In genomic region chr15:90716317-90716975, GRCh38 we compare ENCODE assay signal across 8 cellular contexts. TPM values are rescaled to one million over a fixed set of nuclear protein-coding genes. Genes with fewer than 3 reads are reported as not detected.
A peak's percentile ranks its signal among the peaks of the same experiment; 100 is the strongest.
DNase-seq lines count a peak whose midpoint lies in the region; ATAC-seq and TF ChIP-seq lines count a peak whose summit lies in the region.

No MANE protein-coding gene starts in this region.

- RAD21 ChIA-PET in HCT116 (lab: Charles Lee; ENCODE audit: low non-redundant PET in 1 of 2, low total read pairs in 2 of 2, uncharacterized antibody in 2 of 2, unreplicated experiment in 2 of 2), result no interaction called here

- no peak for TF ChIP-seq RAD21 in HCT116 (IDR thresholded peaks at IDR 0.05; ENCODE audit: low read depth)

- peaks cover 42% of the 10 kb centered on the region for H3K79me2 ChIP-seq in HCT116 (ENCODE audit: insufficient read depth, low read length)

- TF ChIP-seq POLR2A in HCT116 (IDR thresholded peaks at IDR 0.05; ENCODE audit: borderline replicate concordance, extremely low read depth, insufficient read depth, insufficient read length), result no peak

- intact Hi-C loops in HCT116 (cut with micrococcal nuclease), result loop anchor here (5.0 kb wide), 1 partner anchor 146 kb away; no protein-coding TSS in a partner anchor

- peak overlapping the region; percentile 48 for H3K27ac ChIP-seq in HCT116 (ENCODE audit: low read depth, low read length)

- H3K4me2 ChIP-seq in HCT116 (ENCODE audit: low read length), result peak overlapping the region; percentile 82

- TSS peak; percentile 91 for BruUV-seq in HCT116 (replicated peaks; lab: Mats Ljungman, UMichigan)

- peaks cover 11 to 19% of the 10 kb centered on the region in 2 experiments for H3K4me1 ChIP-seq in HCT116 (ENCODE audit: control insufficient read depth in 1 of 2, insufficient read depth in 2 of 2, low read length in 2 of 2)

- POLR2A ChIA-PET in HCT116 (lab: Charles Lee), result interaction anchor here (0.6 to 1.9 kb wide), 3 partner anchors 13 to 30 kb away, joined by 3 to 7 read pairs (median 4); no protein-coding TSS in a partner anchor

- H4K20me1 ChIP-seq in HCT116 (ENCODE audit: insufficient read depth), result no peaks in the 10 kb centered on the region

- no peaks in the 10 kb centered on the region for H3K9me3 ChIP-seq in HCT116 (ENCODE audit: control insufficient read depth in 1 of 2, insufficient read depth in 1 of 2, low read depth in 1 of 2, low read length in 2 of 2)

- H3K9me2 ChIP-seq in HCT116 (ENCODE audit: insufficient read depth), result no peaks in the 10 kb centered on the region

- peaks cover 9% of the 10 kb centered on the region for H3K36me3 Mint-ChIP-seq in activated naive CD8-positive, alpha-beta T cell
- H3K36me3 Mint-ChIP-seq in stimulated activated effector memory CD8-positive, alpha-beta T cell treated with anti-CD3 and anti-CD28 coated beads, Interleukin-12 subunit alpha, Interleukin-12 subunit beta, amount 100 ng/mL, for 72 hours, result peaks cover 34% of the 10 kb centered on the region

- H3K27ac Mint-ChIP-seq in activated naive CD8-positive, alpha-beta T cell, result peak overlapping the region; percentile 96
- H3K27ac Mint-ChIP-seq in stimulated activated effector memory CD8-positive, alpha-beta T cell treated with anti-CD3 and anti-CD28 coated beads, Interleukin-12 subunit alpha, Interleukin-12 subunit beta, amount 100 ng/mL, for 72 hours, result peak overlapping the region; percentile 94

- no peaks in the 10 kb centered on the region for H3K27me3 Mint-ChIP-seq in activated naive CD8-positive, alpha-beta T cell

- CTCF ChIA-PET in HCT116 (lab: Charles Lee), result interaction anchor here (0.8 to 1.1 kb wide), 3 partner anchors 53 to 170 kb away, joined by 3 to 4 read pairs (median 4); no protein-coding TSS in a partner anchor

- H3K4me3 Mint-ChIP-seq in activated naive CD8-positive, alpha-beta T cell, result peak overlapping the region; percentile 94
- H3K4me3 Mint-ChIP-seq in stimulated activated effector memory CD8-positive, alpha-beta T cell treated with anti-CD3 and anti-CD28 coated beads, Interleukin-12 subunit alpha, Interleukin-12 subunit beta, amount 100 ng/mL, for 72 hours, result peak overlapping the region; percentile 97

- peak; percentile 25 for DNase-seq in ACHN
- DNase-seq in HCT116 (ENCODE audit: low read depth, low spot score), result no peak
- DNase-seq in stimulated activated effector memory CD8-positive, alpha-beta T cell treated with anti-CD3 and anti-CD28 coated beads, Interleukin-12 subunit alpha, Interleukin-12 subunit beta, amount 100 ng/mL, for 72 hours (ENCODE audit: low spot score in 2 of 2), result no peak
- no peak for DNase-seq in KG1 (lab: John Stamatoyannopoulos, UW)
- no peak for DNase-seq in SW 1271 (lab: John Stamatoyannopoulos, UW)

- no peaks in the 10 kb centered on the region for H3K9me3 Mint-ChIP-seq in activated naive CD8-positive, alpha-beta T cell (ENCODE audit: low read depth)
- H3K9me3 Mint-ChIP-seq in stimulated activated effector memory CD8-positive, alpha-beta T cell treated with anti-CD3 and anti-CD28 coated beads, Interleukin-12 subunit alpha, Interleukin-12 subunit beta, amount 100 ng/mL, for 72 hours, result no peaks in the 10 kb centered on the region

- peaks cover 30% of the 10 kb centered on the region for H3K4me1 Mint-ChIP-seq in activated naive CD8-positive, alpha-beta T cell (ENCODE audit: low read depth)
- peaks cover 19% of the 10 kb centered on the region for H3K4me1 Mint-ChIP-seq in stimulated activated effector memory CD8-positive, alpha-beta T cell treated with anti-CD3 and anti-CD28 coated beads, Interleukin-12 subunit alpha, Interleukin-12 subunit beta, amount 100 ng/mL, for 72 hours

- peak overlapping the region; percentile 59 for H2AFZ ChIP-seq in HCT116 (ENCODE audit: low read depth, low read length, poor library complexity, severe bottlenecking)

- H3K27me3 ChIP-seq in HCT116 (ENCODE audit: insufficient read depth, low read length), result no peaks in the 10 kb centered on the region

- peak overlapping the region; percentile 84 for H3K9ac ChIP-seq in HCT116 (ENCODE audit: low read length)

- peak overlapping the region; percentile 75 to 80 for H3K4me3 ChIP-seq in HCT116 (replicated peaks in 1 of 2; ENCODE audit: low read depth in 1 of 2, low read length in 2 of 2)
- H3K4me3 ChIP-seq in iPS-11a (ENCODE audit: low read depth, low read length), result peak overlapping the region; percentile 77

- H3K36me3 ChIP-seq in HCT116 (ENCODE audit: control insufficient read depth in 1 of 2, insufficient read depth in 2 of 2, low read length in 2 of 2), result no peaks in the 10 kb centered on the region

- TF ChIP-seq CTCF in HCT116 (IDR thresholded peaks at IDR 0.05 in 2 of 3, conservative IDR thresholded peaks at IDR 0.05 in 1 of 3; ENCODE audit: borderline replicate concordance in 1 of 3, insufficient read depth in 1 of 3, low read depth in 2 of 3, low read length in 2 of 3), result no peak

- in situ Hi-C loops in ACHN (cut with HindIII; ENCODE audit: low pct_ligation_motif_present, low pct_unique_long_range_greater_than_20kb, low sequenced_read_pairs), result no loop called here

- peak; percentile 33 for ATAC-seq in HCT116
- ATAC-seq in stimulated activated effector memory CD8-positive, alpha-beta T cell treated with anti-CD3 and anti-CD28 coated beads, Interleukin-12 subunit alpha, Interleukin-12 subunit beta, amount 100 ng/mL, for 72 hours, result no peak
- no peak for ATAC-seq in HG02642 (IDR thresholded peaks at IDR 0.05; ENCODE audit: poor library complexity, unreplicated experiment)

TF ChIP-seq in HCT116, 20 proteins besides CTCF, POLR2A, EP300 and RAD21:
- TF ChIP-seq CBX3 (IDR thresholded peaks at IDR 0.05; ENCODE audit: low read depth) (peak; percentile 34; the same call in 1 of the 2 replicates), FOSL1 (IDR thresholded peaks at IDR 0.05; ENCODE audit: low read depth) (no peak), ZNF274 (IDR thresholded peaks at IDR 0.05; ENCODE audit: low read depth, low read length) (no peak), ZFX (IDR thresholded peaks at IDR 0.05) (no peak)

RNA-seq across cellular contexts. Expression of gene BLM, which starts 0.7 kb away (rescaled TPM):
- total RNA-seq in HCT116 (2021; ENCODE audit: unreplicated experiment), result 24.6 TPM
- 8.2 and 11.1 TPM in 2 replicates for polyA plus RNA-seq in HCT116 (2012)
